7 cellular contexts compared by ENCODE assay signal in the genomic region with DNA sequence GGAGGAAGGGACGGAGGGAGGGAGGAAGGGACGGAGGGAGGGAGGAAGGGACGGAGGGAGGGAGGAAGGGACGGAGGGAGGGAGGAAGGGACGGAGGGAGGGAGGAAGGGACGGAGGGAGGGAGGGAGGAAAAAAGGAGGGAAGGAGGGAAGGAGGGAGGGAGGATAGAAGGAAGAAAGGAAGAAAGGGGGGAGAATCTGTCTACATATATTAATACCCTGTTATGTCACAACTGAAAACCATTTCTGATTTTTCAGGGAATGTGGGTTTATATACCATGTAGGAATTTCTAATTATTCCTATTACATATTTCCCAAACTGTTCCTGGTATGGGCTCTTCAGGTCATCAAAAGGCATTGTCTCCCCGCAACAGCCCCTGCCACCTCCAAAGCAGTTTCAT.
DNase-seq lines count a peak whose midpoint lies in the region; ATAC-seq and TF ChIP-seq lines count a peak whose summit lies in the region.
"Not testable (repeated sequence)": the region's sequence is repeated elsewhere in the genome, so short reads cannot be mapped to it uniquely, and the experiment has no call there.

No MANE protein-coding gene starts in this region.

- H3K27ac ChIP-seq in CD8-positive, alpha-beta T cell (ENCODE audit: low read depth, low read length): not testable (repeated sequence)
- peak overlapping the region; percentile 90 for H3K27ac ChIP-seq in naive thymus-derived CD4-positive, alpha-beta T cell (ENCODE audit: low read depth, low read length)

- ATAC-seq in CD8-positive, alpha-beta T cell; T-cell (replicated peaks in 1 of 4); naive thymus-derived CD4-positive, alpha-beta T cell; stimulated activated naive B cell treated with anti-CD40 and anti-IgM and Interleukin-4, amounts not matched to agents 10 μg/mL and 1 μg/mL and 100 μg/mL, for 72 hours (replicated peaks): not testable (repeated sequence)

- peak overlapping the region; percentile 12 for H3K4me3 Mint-ChIP-seq in CD8-positive, alpha-beta T cell
- H3K4me3 Mint-ChIP-seq in T-cell: peak overlapping the region in 1 of 3 donors; percentile 69
- H3K4me3 Mint-ChIP-seq in activated naive CD8-positive, alpha-beta T cell treated with anti-CD3 and anti-CD28 coated beads for 36 hours; progenitor cell of endocrine pancreas (ENCODE audit: low read depth); stimulated activated naive B cell treated with anti-CD40 and anti-IgM and Interleukin-4, amounts not matched to agents 10 μg/mL and 1 μg/mL and 100 μg/mL, for 72 hours: not testable (repeated sequence)
- H3K4me3 Mint-ChIP-seq in endothelial cell (ENCODE audit: unreplicated experiment): peak overlapping the region; percentile 33
- peak overlapping the region in 8 of 10 donors; percentile 51 to 82 (median 72) for H3K4me3 Mint-ChIP-seq in naive thymus-derived CD4-positive, alpha-beta T cell

- CTCF ChIA-PET in CD8-positive, alpha-beta T cell (lab: Charles Lee); T-cell (lab: Charles Lee); naive thymus-derived CD4-positive, alpha-beta T cell (lab: Charles Lee): not testable (repeated sequence)

- H3K9me3 Mint-ChIP-seq in CD8-positive, alpha-beta T cell; T-cell; activated naive CD8-positive, alpha-beta T cell treated with anti-CD3 and anti-CD28 coated beads for 36 hours; naive thymus-derived CD4-positive, alpha-beta T cell; progenitor cell of endocrine pancreas (ENCODE audit: low read depth); stimulated activated naive B cell treated with anti-CD40 and anti-IgM and Interleukin-4, amounts not matched to agents 10 μg/mL and 1 μg/mL and 100 μg/mL, for 72 hours: not testable (repeated sequence)
- peaks cover 14% of the 10 kb centered on the region for H3K9me3 Mint-ChIP-seq in endothelial cell (ENCODE audit: unreplicated experiment)

- not testable (repeated sequence) for H3K27me3 Mint-ChIP-seq in CD8-positive, alpha-beta T cell (ENCODE audit: low read depth); T-cell; activated naive CD8-positive, alpha-beta T cell treated with anti-CD3 and anti-CD28 coated beads for 36 hours; naive thymus-derived CD4-positive, alpha-beta T cell; progenitor cell of endocrine pancreas; stimulated activated naive B cell treated with anti-CD40 and anti-IgM and Interleukin-4, amounts not matched to agents 10 μg/mL and 1 μg/mL and 100 μg/mL, for 72 hours
- peaks cover 16% of the 10 kb centered on the region for H3K27me3 Mint-ChIP-seq in endothelial cell (ENCODE audit: unreplicated experiment)

- H3K9me3 ChIP-seq in CD8-positive, alpha-beta T cell (ENCODE audit: low read length); naive thymus-derived CD4-positive, alpha-beta T cell (ENCODE audit: control insufficient read depth in 2 of 3, low read length in 3 of 3): not testable (repeated sequence)

- H3K4me3 ChIP-seq in CD8-positive, alpha-beta T cell (ENCODE audit: low read depth, low read length); naive thymus-derived CD4-positive, alpha-beta T cell (ENCODE audit: low read length): not testable (repeated sequence)

- not testable (repeated sequence) for H3K27me3 ChIP-seq in CD8-positive, alpha-beta T cell (ENCODE audit: insufficient read depth, low read length); naive thymus-derived CD4-positive, alpha-beta T cell (ENCODE audit: control insufficient read depth in 2 of 2, insufficient read depth in 2 of 2, low read length in 2 of 2)

- peaks cover 26% of the 10 kb centered on the region for H3K36me3 Mint-ChIP-seq in CD8-positive, alpha-beta T cell
- H3K36me3 Mint-ChIP-seq in T-cell (peaks cover 13% of the 10 kb centered on the region), endothelial cell (ENCODE audit: low read depth, unreplicated experiment) (peaks cover 16% of the 10 kb centered on the region), progenitor cell of endocrine pancreas (ENCODE audit: insufficient read depth) (peaks cover 22% of the 10 kb centered on the region)
- H3K36me3 Mint-ChIP-seq in activated naive CD8-positive, alpha-beta T cell treated with anti-CD3 and anti-CD28 coated beads for 36 hours: peaks cover 32% of the 10 kb centered on the region
- peaks cover 6 to 36% (median 14%) of the 10 kb centered on the region in 5 donors for H3K36me3 Mint-ChIP-seq in naive thymus-derived CD4-positive, alpha-beta T cell
- H3K36me3 Mint-ChIP-seq in stimulated activated naive B cell treated with anti-CD40 and anti-IgM and Interleukin-4, amounts not matched to agents 10 μg/mL and 1 μg/mL and 100 μg/mL, for 72 hours: peaks cover 15 to 20% of the 10 kb centered on the region in 2 donors

- H3K4me1 Mint-ChIP-seq in CD8-positive, alpha-beta T cell (ENCODE audit: low read depth): peaks cover 92% of the 10 kb centered on the region
- H3K4me1 Mint-ChIP-seq in T-cell (peaks cover 90 to 94% (median 92%) of the 10 kb centered on the region in 3 donors), endothelial cell (ENCODE audit: unreplicated experiment) (peaks cover 17% of the 10 kb centered on the region), progenitor cell of endocrine pancreas (ENCODE audit: low read depth) (peaks cover 19% of the 10 kb centered on the region)
- H3K4me1 Mint-ChIP-seq in activated naive CD8-positive, alpha-beta T cell treated with anti-CD3 and anti-CD28 coated beads for 36 hours: peaks cover 89% of the 10 kb centered on the region
- peaks cover 68 to 94% (median 91%) of the 10 kb centered on the region in 7 donors for H3K4me1 Mint-ChIP-seq in naive thymus-derived CD4-positive, alpha-beta T cell
- peaks cover 58 to 84% of the 10 kb centered on the region in 2 donors for H3K4me1 Mint-ChIP-seq in stimulated activated naive B cell treated with anti-CD40 and anti-IgM and Interleukin-4, amounts not matched to agents 10 μg/mL and 1 μg/mL and 100 μg/mL, for 72 hours

- intact Hi-C loops in CD8-positive, alpha-beta T cell (cut with DNase I, micrococcal nuclease): not testable (repeated sequence)
- intact Hi-C loops in naive thymus-derived CD4-positive, alpha-beta T cell (cut with micrococcal nuclease): loop anchor here in 1 of 2 donors (10.0 kb wide), 1 partner anchor 289 kb away; the partner anchor contains the start of gene EIF4E3

- TF ChIP-seq CTCF in CD8-positive, alpha-beta T cell (IDR thresholded peaks at IDR 0.05); endothelial cell (IDR thresholded peaks at IDR 0.05; ENCODE audit: unreplicated experiment); progenitor cell of endocrine pancreas (IDR thresholded peaks at IDR 0.05; ENCODE audit: unreplicated experiment): not testable (repeated sequence)

- H3K36me3 ChIP-seq in CD8-positive, alpha-beta T cell (ENCODE audit: insufficient read depth, low read length); naive thymus-derived CD4-positive, alpha-beta T cell (ENCODE audit: control insufficient read depth in 2 of 3, insufficient read depth in 3 of 3, low read length in 3 of 3): not testable (repeated sequence)

- POLR2A ChIA-PET in CD8-positive, alpha-beta T cell (lab: Charles Lee); T-cell (lab: Charles Lee); naive thymus-derived CD4-positive, alpha-beta T cell (lab: Charles Lee): not testable (repeated sequence)

- peak overlapping the region; percentile 80 for H3K27ac Mint-ChIP-seq in CD8-positive, alpha-beta T cell
- peak overlapping the region; percentile 97 to 99 for H3K27ac Mint-ChIP-seq in T-cell
- peak overlapping the region; percentile 39 for H3K27ac Mint-ChIP-seq in activated naive CD8-positive, alpha-beta T cell treated with anti-CD3 and anti-CD28 coated beads for 36 hours
- peak overlapping the region; percentile 34 for H3K27ac Mint-ChIP-seq in endothelial cell (ENCODE audit: unreplicated experiment)
- peak overlapping the region in 8 of 9 donors; percentile 94 to 99 (median 98) for H3K27ac Mint-ChIP-seq in naive thymus-derived CD4-positive, alpha-beta T cell
- peak overlapping the region; percentile 65 for H3K27ac Mint-ChIP-seq in progenitor cell of endocrine pancreas
- peak overlapping the region; percentile 37 for H3K27ac Mint-ChIP-seq in stimulated activated naive B cell treated with anti-CD40 and anti-IgM and Interleukin-4, amounts not matched to agents 10 μg/mL and 1 μg/mL and 100 μg/mL, for 72 hours

- H3K4me1 ChIP-seq in CD8-positive, alpha-beta T cell (ENCODE audit: insufficient read depth, low read length): peaks cover 92% of the 10 kb centered on the region
- H3K4me1 ChIP-seq in naive thymus-derived CD4-positive, alpha-beta T cell (ENCODE audit: control insufficient read depth in 2 of 2, insufficient read depth in 2 of 2, low read length in 2 of 2): peaks cover 68 to 90% of the 10 kb centered on the region in 2 donors

- not testable (repeated sequence) for DNase-seq in CD8-positive, alpha-beta T cell; T-cell; activated naive CD8-positive, alpha-beta T cell treated with anti-CD3 and anti-CD28 coated beads for 36 hours; endothelial cell (ENCODE audit: low spot score); naive thymus-derived CD4-positive, alpha-beta T cell; progenitor cell of endocrine pancreas (ENCODE audit: low spot score, unreplicated experiment); stimulated activated naive B cell treated with anti-CD40 and anti-IgM and Interleukin-4, amounts not matched to agents 10 μg/mL and 1 μg/mL and 100 μg/mL, for 72 hours

Comparison
In these comparisons a context has a peak if more than half of its experiments do, and no peak if none do; other contexts are left out.
1. H3K27ac Mint-ChIP-seq: peak in every context shown above with its lines; median percentile 98 in naive thymus-derived CD4-positive, alpha-beta T cell; 98 in T-cell; 80 in CD8-positive, alpha-beta T cell; 65 in progenitor cell of endocrine pancreas; 39 in activated naive CD8-positive, alpha-beta T cell treated with anti-CD3 and anti-CD28 coated beads for 36 hours; 37 in stimulated activated naive B cell treated with anti-CD40 and anti-IgM and Interleukin-4, amounts not matched to agents 10 μg/mL and 1 μg/mL and 100 μg/mL, for 72 hours; 34 in endothelial cell.